8 cellular contexts compared by ENCODE assay signal in genomic region chr16:67546761-67547422, GRCh38. TPM values are rescaled to one million over a fixed set of nuclear protein-coding genes. Genes with fewer than 3 reads are reported as not detected.
DNase-seq lines count a peak whose midpoint lies in the region; ATAC-seq, FAIRE-seq and TF ChIP-seq lines count a peak whose summit lies in the region.

No MANE protein-coding gene starts in this region.

- H3K36me3 Mint-ChIP-seq in activated naive CD4-positive, alpha-beta T cell treated with anti-CD3 and anti-CD28 coated beads, Interleukin-2, amount 50 U/mL, for 24 hours, result peaks cover 3% of the 10 kb centered on the region
- H3K36me3 Mint-ChIP-seq in glutamatergic neuron (ENCODE audit: unreplicated experiment), result peaks cover 6% of the 10 kb centered on the region

- peak overlapping the region; percentile 70 for H3K4me3 Mint-ChIP-seq in activated naive CD4-positive, alpha-beta T cell treated with anti-CD3 and anti-CD28 coated beads, Interleukin-2, amount 50 U/mL, for 24 hours
- no peak overlapping the region for H3K4me3 Mint-ChIP-seq in glutamatergic neuron (ENCODE audit: unreplicated experiment)

- H3K9me3 ChIP-seq in SJCRH30 (replicated peaks) (no peaks in the 10 kb centered on the region), trophoblast cell (ENCODE audit: insufficient read depth, low read depth, low read length) (peaks cover 2% of the 10 kb centered on the region)

- peak; percentile 96 for TF ChIP-seq CTCF in glutamatergic neuron (IDR thresholded peaks at IDR 0.05; ENCODE audit: partially characterized antibody, unreplicated experiment)

- H3K27ac ChIP-seq in SJCRH30 (no peak overlapping the region), trophoblast cell (ENCODE audit: low read depth, low read length) (no peak overlapping the region)

- no peaks in the 10 kb centered on the region for H3K4me1 ChIP-seq in SJCRH30
- H3K4me1 ChIP-seq in trophoblast cell (ENCODE audit: control insufficient read depth in 1 of 2, insufficient read depth in 2 of 2, low read length in 2 of 2), result no peaks in the 10 kb centered on the region

- peak overlapping the region; percentile 84 for H3K27ac Mint-ChIP-seq in activated naive CD4-positive, alpha-beta T cell treated with anti-CD3 and anti-CD28 coated beads, Interleukin-2, amount 50 U/mL, for 24 hours
- H3K27ac Mint-ChIP-seq in glutamatergic neuron (ENCODE audit: unreplicated experiment), result peak overlapping the region; percentile 20

- H3K79me1 ChIP-seq in trophoblast cell (ENCODE audit: low read length), result no peaks in the 10 kb centered on the region

- no peaks in the 10 kb centered on the region for H3K79me2 ChIP-seq in trophoblast cell (ENCODE audit: control insufficient read depth, insufficient read depth, low read length, poor library complexity)

- H4K12ac ChIP-seq in trophoblast cell (ENCODE audit: low read depth, low read length), result no peak overlapping the region

- H3K4me3 ChIP-seq in SJCRH30 (no peak overlapping the region), trophoblast cell (ENCODE audit: low read depth, low read length) (no peak overlapping the region)

- no peak overlapping the region for H2AFZ ChIP-seq in trophoblast cell (ENCODE audit: insufficient read depth, low read length, poor library complexity)

- peak overlapping the region; percentile 18 for H3K9ac ChIP-seq in trophoblast cell (ENCODE audit: low read length)

- no peak overlapping the region for H4K91ac ChIP-seq in trophoblast cell (ENCODE audit: low read depth, low read length)

- FAIRE-seq in urothelium cell line (lab: Jason Lieb, UNC), result no peak

- WGBS in trophoblast cell (ENCODE audit: extremely low coverage, insufficient coverage, insufficient read length), result no CpG with 5 or more reads among the region's 7 CpGs

- H2BK12ac ChIP-seq in trophoblast cell (ENCODE audit: low read length), result no peak overlapping the region

- no peak overlapping the region for H3K23ac ChIP-seq in trophoblast cell (ENCODE audit: low read length)

- ATAC-seq in HG02970 (IDR thresholded peaks at IDR 0.05; ENCODE audit: low FRiP score, unreplicated experiment) (peak; percentile 39), GM18517 (IDR thresholded peaks at IDR 0.05; ENCODE audit: unreplicated experiment) (no peak)

- no peak overlapping the region for H3K4me2 ChIP-seq in trophoblast cell (ENCODE audit: low read length)

- no peak overlapping the region for H3K14ac ChIP-seq in trophoblast cell (ENCODE audit: low read length)

- no peak overlapping the region for H2AK5ac ChIP-seq in trophoblast cell (ENCODE audit: low read length)

- H3K27me3 Mint-ChIP-seq in activated naive CD4-positive, alpha-beta T cell treated with anti-CD3 and anti-CD28 coated beads, Interleukin-2, amount 50 U/mL, for 24 hours, result no peaks in the 10 kb centered on the region
- H3K27me3 Mint-ChIP-seq in glutamatergic neuron (ENCODE audit: unreplicated experiment), result peaks cover 23% of the 10 kb centered on the region

- H3K9me3 Mint-ChIP-seq in activated naive CD4-positive, alpha-beta T cell treated with anti-CD3 and anti-CD28 coated beads, Interleukin-2, amount 50 U/mL, for 24 hours, result no peaks in the 10 kb centered on the region
- peaks cover 9% of the 10 kb centered on the region for H3K9me3 Mint-ChIP-seq in glutamatergic neuron (ENCODE audit: unreplicated experiment)

- H2BK120ac ChIP-seq in trophoblast cell (ENCODE audit: insufficient read depth, low read length, poor library complexity), result no peak overlapping the region

- H3K36me3 ChIP-seq in SJCRH30 (no peaks in the 10 kb centered on the region), trophoblast cell (ENCODE audit: control insufficient read depth in 1 of 2, insufficient read depth in 2 of 2, low read length in 2 of 2) (peaks cover 68 to 69% of the 10 kb centered on the region in 2 experiments)

- no peak overlapping the region for H4K8ac ChIP-seq in trophoblast cell (ENCODE audit: low read depth, low read length)

- no peak overlapping the region for H2BK5ac ChIP-seq in trophoblast cell (ENCODE audit: low read depth, low read length, poor library complexity)

- H3K18ac ChIP-seq in trophoblast cell (ENCODE audit: low read length), result no peak overlapping the region

- H3K4me1 Mint-ChIP-seq in activated naive CD4-positive, alpha-beta T cell treated with anti-CD3 and anti-CD28 coated beads, Interleukin-2, amount 50 U/mL, for 24 hours, result peaks cover 47% of the 10 kb centered on the region
- H3K4me1 Mint-ChIP-seq in glutamatergic neuron (ENCODE audit: low read depth, unreplicated experiment), result peaks cover 5% of the 10 kb centered on the region

- DNase-seq in DMS53 (lab: John Stamatoyannopoulos, UW), result peak; percentile 77
- DNase-seq in SJCRH30, result peak; percentile 48 to 72
- peak; percentile 89 for DNase-seq in glutamatergic neuron
- DNase-seq in trophoblast cell, result peak; percentile 62 to 79
- DNase-seq in urothelium cell line (ENCODE audit: low spot score), result peak; percentile 78

- no peak overlapping the region for H3K4ac ChIP-seq in trophoblast cell (ENCODE audit: low read depth, low read length)

- no peaks in the 10 kb centered on the region for H3K27me3 ChIP-seq in SJCRH30
- H3K27me3 ChIP-seq in trophoblast cell (ENCODE audit: insufficient read depth, low read length), result no peaks in the 10 kb centered on the region

RNA-seq across cellular contexts. Expression of gene CTCF, which starts 15.4 kb away (rescaled TPM):
- total RNA-seq in SJCRH30 (2014; rRNA removed; shearing (Covaris generic)), result 53.9 and 58.7 TPM in 2 replicates
- total RNA-seq in glutamatergic neuron (ENCODE audit: unreplicated experiment), result 42.8 TPM
- 35.2 and 36.0 TPM in 2 replicates for polyA plus RNA-seq in trophoblast cell (2013)

RNA-seq across cellular contexts. Expression of gene RIPOR1, which starts 18.3 kb away (rescaled TPM):
- 10.8 and 13.5 TPM in 2 replicates for total RNA-seq in SJCRH30 (2014; rRNA removed; shearing (Covaris generic))
- 191 TPM for total RNA-seq in glutamatergic neuron (ENCODE audit: unreplicated experiment)
- 36.1 and 37.6 TPM in 2 replicates for polyA plus RNA-seq in trophoblast cell (2013)

Comparison
In these comparisons a context has a peak if more than half of its experiments do, and no peak if none do; other contexts are left out.
1. RNA of gene RIPOR1, which starts 18.3 kb away (total RNA-seq): 191 TPM in glutamatergic neuron (single experiment); 10.8 to 13.5 TPM in SJCRH30; every median in the first group is over 10 times any median in the second.
2. Peak in every context shown above with its lines, with median percentiles within 50 percentile points of each other: DNase-seq.